ENCODE assay signal across 8 cellular contexts in the genomic region with DNA sequence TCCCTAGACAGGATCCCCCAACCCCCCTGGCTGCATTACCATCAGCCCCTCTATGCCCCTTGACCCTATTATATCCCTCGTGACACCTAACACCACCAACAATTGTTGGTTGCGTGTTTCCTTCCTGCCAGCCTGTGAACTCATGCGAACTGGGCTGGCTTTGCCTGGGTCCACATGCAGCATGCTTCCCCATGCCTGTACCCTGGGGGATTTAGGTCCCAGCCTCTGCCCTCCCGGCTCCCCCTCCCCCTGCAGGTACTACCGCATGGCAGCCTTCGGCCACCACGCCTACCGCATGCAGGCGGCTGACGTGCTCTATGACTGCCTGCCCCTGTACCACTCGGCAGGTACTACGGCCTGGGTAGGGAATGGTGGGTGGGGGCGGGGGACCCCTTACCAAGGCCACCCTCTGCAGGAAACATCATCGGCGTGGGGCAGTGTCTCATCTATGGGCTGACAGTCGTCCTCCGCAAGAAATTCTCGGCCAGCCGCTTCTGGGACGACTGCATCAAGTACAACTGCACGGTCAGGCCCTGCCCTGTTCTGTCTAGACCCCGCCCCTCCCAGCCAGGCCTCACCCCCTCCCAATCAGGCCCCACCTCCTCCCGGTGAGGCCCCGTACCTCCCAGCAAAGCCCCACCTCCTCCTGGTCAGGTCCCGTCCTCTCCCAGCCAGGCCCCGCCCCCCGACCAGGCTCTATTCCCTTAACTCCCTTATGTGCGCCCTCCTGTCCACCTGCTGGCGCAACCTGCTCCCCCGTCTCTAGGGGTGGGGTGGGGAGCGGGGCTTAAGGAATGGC. TPM values are rescaled to one million over a fixed set of nuclear protein-coding genes. Genes with fewer than 3 reads are reported as not detected.
DNase-seq lines count a peak whose midpoint lies in the region; ATAC-seq and TF ChIP-seq lines count a peak whose summit lies in the region.

No MANE protein-coding gene starts in this region.

- H3K36me3 Mint-ChIP-seq in GM23338 (ENCODE audit: low read depth), result no peaks in the 10 kb centered on the region

- H3F3A ChIP-seq in GM23338 (replicated peaks; ENCODE audit: low read depth), result peaks cover 11% of the 10 kb centered on the region

- peaks cover 19% of the 10 kb centered on the region for H3K27me3 Mint-ChIP-seq in GM23338 (ENCODE audit: insufficient read depth, low read depth, poor library complexity)

- H3K36me3 ChIP-seq in GM23338 (ENCODE audit: insufficient read depth) (no peaks in the 10 kb centered on the region), SJCRH30 (no peaks in the 10 kb centered on the region; the same call in 1 of the 2 replicates)

- peak overlapping the region; percentile 86 for H3K4me3 Mint-ChIP-seq in GM23338

- peak overlapping the region; percentile 91 for H3K4me2 ChIP-seq in GM23338

- no peaks in the 10 kb centered on the region; the same call in 2 of the 3 replicates for H3K9me3 Mint-ChIP-seq in GM23338

- H3K9me3 ChIP-seq in SJCRH30 (replicated peaks), result no peaks in the 10 kb centered on the region
- peaks cover 2% of the 10 kb centered on the region for H3K9me3 ChIP-seq in iPS-18c (ENCODE audit: control insufficient read depth, insufficient read depth, low read length)

- no peaks in the 10 kb centered on the region for H3K79me2 ChIP-seq in GM23338 (replicated peaks; ENCODE audit: insufficient read depth)

- peak overlapping the region; percentile 96 for H3K27ac Mint-ChIP-seq in GM23338

- H3K4me1 ChIP-seq in GM23338 (ENCODE audit: insufficient read depth) (peaks cover 13% of the 10 kb centered on the region; the same call in 1 of the 2 replicates), SJCRH30 (no peaks in the 10 kb centered on the region)

- H2AFZ ChIP-seq in GM23338, result peak overlapping the region; percentile 95

- H3K9me2 ChIP-seq in GM23338 (ENCODE audit: insufficient read depth), result no peaks in the 10 kb centered on the region

- peak; percentile 93 for ATAC-seq in GM23338
- ATAC-seq in GM18870 (IDR thresholded peaks at IDR 0.05; ENCODE audit: unreplicated experiment), result no peak
- ATAC-seq in GM19467 (IDR thresholded peaks at IDR 0.05; ENCODE audit: unreplicated experiment), result no peak

- H4K20me1 ChIP-seq in GM23338 (replicated peaks; ENCODE audit: insufficient read depth), result no peaks in the 10 kb centered on the region

- DNase-seq in GM23338 (ENCODE audit: low spot score), result peak; percentile 99
- DNase-seq in SJCRH30, result peak; percentile 59
- peak in 3 of 4 experiments; percentile 24 to 59 (median 40) for DNase-seq in activated naive CD4-positive, alpha-beta T cell (lab: John Stamatoyannopoulos, UW)
- DNase-seq in stimulated activated CD4-positive, alpha-beta T cell treated with anti-CD3 and anti-CD28 coated beads, Interleukin-2, amount 100 ng/mL, for 48 hours, result peak; percentile 60 to 74
- DNase-seq in retina, result no peak

- H3K27me3 ChIP-seq in GM23338 (ENCODE audit: insufficient read depth) (no peaks in the 10 kb centered on the region), SJCRH30 (no peaks in the 10 kb centered on the region)

- H3K4me3 ChIP-seq in GM23338 (peak overlapping the region; percentile 77), SJCRH30 (no peak overlapping the region), iPS-18c (ENCODE audit: insufficient read depth, low read depth, low read length) (peak overlapping the region; percentile 54)

- H3K27ac ChIP-seq in GM23338 (ENCODE audit: low read depth) (no peak overlapping the region), SJCRH30 (no peak overlapping the region)

- peaks cover 23% of the 10 kb centered on the region for H3K4me1 Mint-ChIP-seq in GM23338

- TF ChIP-seq CTCF in GM23338 (conservative IDR thresholded peaks at IDR 0.05; ENCODE audit: low read depth in 2 of 2), result peak; percentile 79 to 85

TF ChIP-seq in GM23338, 12 proteins besides CTCF, POLR2A, EP300 and RAD21:
- TF ChIP-seq EZH2phosphoT487 (IDR thresholded peaks at IDR 0.05; ENCODE audit: unreplicated experiment) (no peak), ETS1 (IDR thresholded peaks at IDR 0.05) (no peak), POLR2AphosphoS5 (IDR thresholded peaks at IDR 0.05; ENCODE audit: low read depth) (peak; percentile 63), CREB1 (CRISPR knock-in tag; IDR thresholded peaks at IDR 0.05; ENCODE audit: low read depth) (peak; percentile 71)

RNA-seq across cellular contexts. Expression of gene SLC27A1, which starts 18.5 kb away (rescaled TPM):
- total RNA-seq in GM23338 (2014; rRNA removed; shearing (Covaris generic)), result 9.3 and 11.6 TPM in 2 replicates
- 2.1 and 3.5 TPM in 2 replicates for polyA plus RNA-seq in GM23338 (2016; fragmentation: Nextera tagmentation; extraction: Ambion mirVana)
- 5.9 and 7.4 TPM in 2 replicates for total RNA-seq in SJCRH30 (2014; rRNA removed; shearing (Covaris generic))

RNA-seq across cellular contexts. Expression of gene PGLS, which starts 22.7 kb away (rescaled TPM):
- total RNA-seq in GM23338 (2014; rRNA removed; shearing (Covaris generic)), result 55.4 and 63.5 TPM in 2 replicates
- 56.9 and 62.2 TPM in 2 replicates for polyA plus RNA-seq in GM23338 (2016; fragmentation: Nextera tagmentation; extraction: Ambion mirVana)
- 32.9 and 33.3 TPM in 2 replicates for total RNA-seq in SJCRH30 (2014; rRNA removed; shearing (Covaris generic))

RNA-seq across cellular contexts. Expression of gene NXNL1, which starts 28.1 kb away (rescaled TPM):
- not detected in 2 replicates for total RNA-seq in GM23338 (2014; rRNA removed; shearing (Covaris generic))
- not detected in 2 replicates for polyA plus RNA-seq in GM23338 (2016; fragmentation: Nextera tagmentation; extraction: Ambion mirVana)
- total RNA-seq in SJCRH30 (2014; rRNA removed; shearing (Covaris generic)), result not detected in 2 replicates

RNA-seq across cellular contexts. Expression of gene TMEM221, which starts 40.3 kb away (rescaled TPM):
- total RNA-seq in GM23338 (2014; rRNA removed; shearing (Covaris generic)), result 0.90 and 1.8 TPM in 2 replicates
- 0.40 and 1.8 TPM in 2 replicates for polyA plus RNA-seq in GM23338 (2016; fragmentation: Nextera tagmentation; extraction: Ambion mirVana)
- total RNA-seq in SJCRH30 (2014; rRNA removed; shearing (Covaris generic)), result 0.10 TPM in 1 of 2 replicates, not detected in the other
